8 cellular contexts compared by ENCODE assay signal in genomic region chr17:45500478-45500877, GRCh38. TPM values are rescaled to one million over a fixed set of nuclear protein-coding genes. Genes with fewer than 3 reads are reported as not detected.
DNase-seq lines count a peak whose midpoint lies in the region; ATAC-seq and TF ChIP-seq lines count a peak whose summit lies in the region.
"Not testable (repeated sequence)": the region's sequence is repeated elsewhere in the genome, so short reads cannot be mapped to it uniquely, and the experiment has no call there.

No MANE protein-coding gene starts in this region.

- H3K4me1 ChIP-seq in BLaER1 treated with 17β-estradiol and CSF1 and Interleukin-3, amounts not matched to agents 10 nM and 100 nM = peaks cover 5 to 13% (median 8%) of the 10 kb centered on the region in 10 experiments
- H3K4me1 ChIP-seq in adrenal gland (replicated peaks in 1 of 2); aorta (ENCODE audit: control insufficient read depth in 1 of 2, insufficient read depth in 2 of 2, low read length in 2 of 2): not testable (repeated sequence)
- peaks cover 0 to 11% (median 0%) of the 10 kb centered on the region in 3 donors for H3K4me1 ChIP-seq in gastroesophageal sphincter

- H3K27me3 ChIP-seq in BLaER1 treated with 17β-estradiol and CSF1 and Interleukin-3, amounts not matched to agents 10 nM and 100 nM; adrenal gland; aorta (ENCODE audit: control insufficient read depth in 1 of 2, insufficient read depth in 2 of 2, low read length in 1 of 2): not testable (repeated sequence)
- H3K27me3 ChIP-seq in gastroesophageal sphincter = peaks cover 11% of the 10 kb centered on the region

- H3K4me2 ChIP-seq in BLaER1 treated with 17β-estradiol and CSF1 and Interleukin-3, amounts not matched to agents 10 nM and 100 nM = peak overlapping the region; percentile 21 to 83 (median 54)

- H3K9ac ChIP-seq in BLaER1 treated with 17β-estradiol and CSF1 and Interleukin-3, amounts not matched to agents 10 nM and 100 nM = peak overlapping the region in 2 of 11 experiments; percentile 46 to 60; a peak in 2 of 22 replicates

- intact Hi-C loops in adrenal gland (cut with DNase I); left colon (cut with DNase I, micrococcal nuclease); aorta (cut with DNase I): not testable (repeated sequence)

- H3K36me3 ChIP-seq in BLaER1 treated with 17β-estradiol and CSF1 and Interleukin-3, amounts not matched to agents 10 nM and 100 nM; adrenal gland (replicated peaks in 1 of 2); gastroesophageal sphincter; aorta (ENCODE audit: control insufficient read depth in 1 of 2, insufficient read depth in 2 of 2, low read length in 1 of 2): not testable (repeated sequence)

- not testable (repeated sequence) for TF ChIP-seq POLR2A in NB4 (IDR thresholded peaks at IDR 0.05; ENCODE audit: extremely low read depth, insufficient read length); adrenal gland (IDR thresholded peaks at IDR 0.05); gastroesophageal sphincter (IDR thresholded peaks at IDR 0.05)

- WGBS in adrenal gland, 4 donors = 64 to 77% methylated on average over 1 of the region's 2 CpGs; no CpG with 5 or more reads in 2 of the 4 donors
- WGBS in gastroesophageal sphincter (ENCODE audit: low coverage in 1 of 2), 2 donors = no CpG with 5 or more reads among the region's 2 CpGs
- 87 to 94% methylated on average over 1 to 2 of the region's 2 CpGs for WGBS in aorta, 2 donors

- not testable (repeated sequence) for TF ChIP-seq CTCF in NB4 (IDR thresholded peaks at IDR 0.05; ENCODE audit: low read depth, low read length); adrenal gland (IDR thresholded peaks at IDR 0.05); gastroesophageal sphincter (IDR thresholded peaks at IDR 0.05); omental fat pad (IDR thresholded peaks at IDR 0.05)

- not testable (repeated sequence) for H3K9me3 ChIP-seq in BLaER1 treated with 17β-estradiol and CSF1 and Interleukin-3, amounts not matched to agents 10 nM and 100 nM (replicated peaks in 1 of 11); adrenal gland (replicated peaks in 1 of 3); gastroesophageal sphincter; aorta (ENCODE audit: control insufficient read depth, low read length)

- DNase-seq in NB4 (ENCODE audit: low read depth) = peak; percentile 15
- DNase-seq in adrenal gland = peak in 4 of 7 donors; percentile 36 to 55 (median 39)
- not testable (repeated sequence) for DNase-seq in epithelial cell of prostate (ENCODE audit: low read depth, low spot score); left colon; omental fat pad (ENCODE audit: low spot score)
- DNase-seq in aorta = peak in 1 of 2 donors; percentile 50

- peak overlapping the region in 6 of 11 experiments; percentile 38 to 69 (median 52); a peak in 7 of 22 replicates for H3K27ac ChIP-seq in BLaER1 treated with 17β-estradiol and CSF1 and Interleukin-3, amounts not matched to agents 10 nM and 100 nM
- not testable (repeated sequence) for H3K27ac ChIP-seq in adrenal gland; gastroesophageal sphincter; aorta (ENCODE audit: low read depth in 1 of 2, low read length in 2 of 2)
- H3K27ac ChIP-seq in epithelial cell of prostate = peak overlapping the region; percentile 24

- peak; percentile 90 for ATAC-seq in gastroesophageal sphincter
- peak; percentile 37 for ATAC-seq in left colon
- ATAC-seq in omental fat pad (ENCODE audit: low FRiP score) = peak; percentile 84
- ATAC-seq in aorta (ENCODE audit: low FRiP score) = peak; percentile 87

- H4K20me1 ChIP-seq in BLaER1 treated with 17β-estradiol and CSF1 and Interleukin-3, amounts not matched to agents 10 nM and 100 nM = not testable (repeated sequence)

- H3K4me3 ChIP-seq in BLaER1 treated with 17β-estradiol and CSF1 and Interleukin-3, amounts not matched to agents 10 nM and 100 nM; NB4 (ENCODE audit: low read depth, low read length); adrenal gland; gastroesophageal sphincter; aorta (ENCODE audit: low read length in 2 of 2): not testable (repeated sequence)

- TF ChIP-seq EP300 in gastroesophageal sphincter (IDR thresholded peaks at IDR 0.05) = not testable (repeated sequence)

RNA-seq across cellular contexts. Expression of gene PLEKHM1, which starts 10.0 kb away (rescaled TPM):
- total RNA-seq in adrenal gland = 100 to 1,000 TPM in 1 of 8 donors, 10 to 100 TPM in 7; 41.8 to 152 (median 58.1) TPM
- 10 to 100 TPM; 15.9 to 32.2 (median 17.4) TPM for polyA plus RNA-seq in adrenal gland
- 10 to 100 TPM; 17.8 to 36.5 (median 29.2) TPM for total RNA-seq in gastroesophageal sphincter
- total RNA-seq in left colon = 10 to 100 TPM; 56.9 to 73.7 TPM
- 10 to 100 TPM; 44.0 to 68.9 (median 53.2) TPM for total RNA-seq in omental fat pad
- 10 to 100 TPM; 50.9 to 67.6 TPM for total RNA-seq in aorta
- 10 to 100 TPM; 13.3 to 18.2 TPM for polyA plus RNA-seq in aorta

Comparison
In these comparisons a context has a peak if more than half of its experiments do, and no peak if none do; other contexts are left out.
1. ATAC-seq: peak in every context shown above with its lines; median percentile 90 in gastroesophageal sphincter; 87 in aorta; 84 in omental fat pad; 37 in left colon.